Comparison of ENCODE assay signal across 1 cellular context in the genomic region with DNA sequence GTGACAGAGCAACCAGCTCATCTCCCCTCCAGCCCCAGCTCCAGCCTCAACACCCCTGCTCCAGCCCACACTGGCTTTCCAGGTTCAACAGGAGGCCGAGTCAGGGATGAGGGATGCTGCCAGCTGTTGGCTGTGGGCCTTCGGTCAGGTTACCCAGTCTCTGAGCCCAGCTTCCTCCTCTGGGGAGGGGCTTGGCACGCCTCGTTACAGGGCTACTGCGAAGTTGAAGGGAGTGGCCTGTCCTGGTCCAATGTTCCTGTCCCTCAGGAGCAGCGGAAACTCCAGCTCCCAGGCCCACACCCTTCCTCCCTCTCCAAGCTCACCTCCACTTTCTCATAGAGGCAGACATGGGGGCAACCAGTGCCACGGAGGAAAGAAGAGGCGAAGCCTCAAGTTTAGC.
TF ChIP-seq lines count a peak whose summit lies in the region.

No MANE protein-coding gene starts in this region.

TF ChIP-seq in IMR-90, 13 proteins besides CTCF, POLR2A, EP300 and RAD21 (continued from another document):
- TF ChIP-seq BHLHE40 (IDR thresholded peaks at IDR 0.05; ENCODE audit: low read depth, low read length): no peak
- TF ChIP-seq MAFK (IDR thresholded peaks at IDR 0.05; ENCODE audit: low read depth, low read length): no peak
- no peak for TF ChIP-seq NFE2L2 (IDR thresholded peaks at IDR 0.05; ENCODE audit: low read depth, low read length)
- no peak for TF ChIP-seq FOS (IDR thresholded peaks at IDR 0.05; ENCODE audit: low read depth, low read length)
- TF ChIP-seq CEBPB (IDR thresholded peaks at IDR 0.05; ENCODE audit: low read depth, low read length): no peak
- TF ChIP-seq, protein P1, sequence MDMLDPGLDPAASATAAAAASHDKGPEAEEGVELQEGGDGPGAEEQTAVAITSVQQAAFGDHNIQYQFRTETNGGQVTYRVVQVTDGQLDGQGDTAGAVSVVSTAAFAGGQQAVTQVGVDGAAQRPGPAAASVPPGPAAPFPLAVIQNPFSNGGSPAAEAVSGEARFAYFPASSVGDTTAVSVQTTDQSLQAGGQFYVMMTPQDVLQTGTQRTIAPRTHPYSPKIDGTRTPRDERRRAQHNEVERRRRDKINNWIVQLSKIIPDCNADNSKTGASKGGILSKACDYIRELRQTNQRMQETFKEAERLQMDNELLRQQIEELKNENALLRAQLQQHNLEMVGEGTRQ (IDR thresholded peaks at IDR 0.05; ENCODE audit: low read depth, low read length): no peak
- TF ChIP-seq SMC3 (IDR thresholded peaks at IDR 0.05; ENCODE audit: low read depth, low read length): no peak
- no peak for TF ChIP-seq MAZ (IDR thresholded peaks at IDR 0.05; ENCODE audit: borderline replicate concordance, low read depth, low read length)
